Comparison of ENCODE assay signal across 8 cellular contexts in genomic region chr2:55618649-55619055, GRCh38. TPM values are rescaled to one million over a fixed set of nuclear protein-coding genes. Genes with fewer than 3 reads are reported as not detected.
DNase-seq lines count a peak whose midpoint lies in the region; ATAC-seq and TF ChIP-seq lines count a peak whose summit lies in the region.

No MANE protein-coding gene starts in this region.

- CTCF ChIA-PET in activated B cell treated with CpG ODN at 0.5 μM for 24 hours (lab: Charles Lee) = no interaction called here

- H3K9me3 Mint-ChIP-seq in activated B cell treated with CpG ODN at 0.5 μM for 24 hours = no peaks in the 10 kb centered on the region

- H3K27ac ChIP-seq in cingulate gyrus (ENCODE audit: low read depth, low read length) = peak overlapping the region; percentile 90
- H3K27ac ChIP-seq in layer of hippocampus (ENCODE audit: low read depth, low read length) = peak overlapping the region; percentile 97

- POLR2A ChIA-PET in activated B cell treated with CpG ODN at 0.5 μM for 24 hours (lab: Charles Lee) = interaction anchor here (0.9 to 3.0 kb wide), 8 partner anchors 75 to 1852 kb away, joined by 3 to 43 read pairs (median 3); partner anchors contain the start of genes CFAP36, CLHC1, PNPT1 and RPS27A

- H3K4me3 Mint-ChIP-seq in activated B cell treated with CpG ODN at 0.5 μM for 24 hours = no peak overlapping the region

- ATAC-seq in GM18508 (IDR thresholded peaks at IDR 0.05; ENCODE audit: insufficient read depth, unreplicated experiment) = peak; percentile 35
- peak; percentile 35 for ATAC-seq in HG02973 (IDR thresholded peaks at IDR 0.05; ENCODE audit: unreplicated experiment)
- peak; percentile 15 for ATAC-seq in activated B cell treated with CpG ODN at 0.5 μM for 24 hours (ENCODE audit: low read depth)

- intact Hi-C loops in activated B cell treated with CpG ODN at 0.5 μM for 24 hours (cut with micrococcal nuclease) = loop anchor here (5.0 kb wide), 4 partner anchors 336 to 1646 kb away; partner anchors contain the start of gene PSME4

- H3K4me1 Mint-ChIP-seq in activated B cell treated with CpG ODN at 0.5 μM for 24 hours = peaks cover 20% of the 10 kb centered on the region

- no peak overlapping the region for H3K27ac Mint-ChIP-seq in activated B cell treated with CpG ODN at 0.5 μM for 24 hours

- peaks cover 46% of the 10 kb centered on the region for H3K36me3 Mint-ChIP-seq in activated B cell treated with CpG ODN at 0.5 μM for 24 hours (ENCODE audit: low read depth)

- no peaks in the 10 kb centered on the region for H3K27me3 Mint-ChIP-seq in activated B cell treated with CpG ODN at 0.5 μM for 24 hours

- no peak for TF ChIP-seq CTCF in activated B cell treated with CpG ODN at 0.5 μM for 24 hours (IDR thresholded peaks at IDR 0.05)

- peak; percentile 57 for DNase-seq in AG08396 (ENCODE audit: low spot score)
- DNase-seq in NCI-H2029 (lab: John Stamatoyannopoulos, UW) = peak; percentile 39
- peak; percentile 29 for DNase-seq in activated B cell treated with CpG ODN at 0.5 μM for 24 hours
- peak; percentile 34 to 39 for DNase-seq in stimulated activated CD4-positive, alpha-beta T cell treated with anti-CD3 and anti-CD28 coated beads, Interleukin-4, amount 100 ng/mL, for 4 hours

- no peaks in the 10 kb centered on the region for H3K27me3 ChIP-seq in layer of hippocampus (ENCODE audit: control insufficient read depth, insufficient read depth, low read length)

RNA-seq across cellular contexts. Expression of gene PPP4R3B, which starts 1.2 kb away (rescaled TPM):
- total RNA-seq in activated B cell treated with CpG ODN at 0.5 μM for 24 hours = 75.6 and 82.4 TPM in 2 replicates

Comparison
In these comparisons a context has a peak if more than half of its experiments do, and no peak if none do; other contexts are left out.
1. Peak in every context shown above with its lines: DNase-seq, ATAC-seq and H3K27ac ChIP-seq.